21 cellular contexts compared by ENCODE assay signal in genomic region chr12:1886396-1887008, GRCh38. TPM values are rescaled to one million over a fixed set of nuclear protein-coding genes. Genes with fewer than 3 reads are reported as not detected.
"Had no signal": no experiment of that assay in that cellular context is flagged by ENCODE, and none has a peak within 500 bp of the region (broad histone marks: within the 10 kb centered on the region; RNA-seq: fewer than 3 reads in every experiment).

No MANE protein-coding gene starts in this region.

- H3K27ac ChIP-seq: dorsolateral prefrontal cortex, thyroid gland had no signal

- H3K27me3 ChIP-seq: thyroid gland had no signal

- H3K9me3 ChIP-seq: thyroid gland had no signal

- DNase-seq: activated naive CD4-positive, alpha-beta T cell treated with anti-CD3 and anti-CD28 coated beads for 36 hours; caudate nucleus; dorsolateral prefrontal cortex; foreskin melanocyte; hypothalamus; kidney; midbrain; occipital lobe; retina; stimulated activated CD4-positive, alpha-beta T cell treated with anti-CD3 and anti-CD28 coated beads, Interleukin-12 subunit alpha, Interleukin-12 subunit beta, amount 100 ng/mL, for 4 hours; stimulated activated CD4-positive, alpha-beta T cell treated with anti-CD3 and anti-CD28 coated beads, Interleukin-1b, Interleukin-23, amount 100 ng/mL, for 48 hours; stimulated activated CD8-positive, alpha-beta memory T cell treated with anti-CD3 and anti-CD28 coated beads, Interleukin-4, amount 100 ng/mL, for 48 hours; stimulated activated naive CD4-positive, alpha-beta T cell; thyroid gland had no signal

- H3K4me3 ChIP-seq: dorsolateral prefrontal cortex, thyroid gland had no signal

- H3K4me3 Mint-ChIP-seq: activated naive CD4-positive, alpha-beta T cell treated with anti-CD3 and anti-CD28 coated beads for 36 hours; brain; nephron; T-helper 2 cell treated with Interferon-gamma antibody and Interleukin-4, amounts not matched to agents 5 μg/mL and 100 μg/mL, for 36 hours had no signal

- H3K36me3 ChIP-seq: thyroid gland had no signal

- H3K36me3 Mint-ChIP-seq: brain had no signal

- H3K27ac Mint-ChIP-seq: activated naive CD4-positive, alpha-beta T cell treated with anti-CD3 and anti-CD28 coated beads for 36 hours; activated T-helper 2 cell treated with anti-CD3 and anti-CD28 coated beads, Interferon-gamma antibody, Interleukin-2, Interleukin-4, amounts not matched to agents 10 μg/mL and 5 μg/mL and 100 μg/mL, durations not matched to agents 14 hours and 24 hours and 36 hours; brain; nephron; T-helper 2 cell treated with Interferon-gamma antibody and Interleukin-4, amounts not matched to agents 5 μg/mL and 100 μg/mL, for 36 hours had no signal

- H3K4me1 Mint-ChIP-seq: brain, nephron had no signal

- ATAC-seq: activated CD4-positive, CD25-positive, alpha-beta regulatory T cell treated with anti-CD3 and anti-CD28 coated beads, Interleukin-2, amount 50 U/mL, for 24 hours; left lobe of liver had no signal

- H3K4me1 ChIP-seq: thyroid gland had no signal

RNA-seq across cellular contexts. Expression of gene CACNA2D4, which starts 31.9 kb away (rescaled TPM):
- total RNA-seq: lung microvascular endothelial cell, occipital lobe had no signal
